In the genomic region with DNA sequence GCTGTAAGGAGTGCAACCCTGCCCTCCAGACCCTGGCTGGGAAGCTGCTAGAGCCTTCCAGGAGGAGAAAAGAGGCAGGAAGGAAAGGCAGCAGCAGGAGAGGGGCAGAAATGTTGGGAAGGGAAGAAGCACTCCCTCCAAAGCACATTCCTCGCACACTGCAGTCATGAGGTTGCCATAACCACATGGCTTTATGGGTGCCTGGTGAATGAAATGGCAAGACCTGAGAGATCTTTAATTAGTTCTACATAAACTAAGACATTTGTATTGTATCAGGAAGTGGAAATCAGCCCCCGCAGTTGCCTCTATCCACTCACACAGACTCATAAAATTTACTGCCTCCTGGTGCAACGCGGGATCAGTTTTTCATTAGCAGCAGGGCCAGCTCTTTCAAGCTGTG, we compare ENCODE assay signal across 25 cellular contexts.
A peak's percentile ranks its signal among the peaks of the same experiment; 100 is the strongest.
DNase-seq lines count a peak whose midpoint lies in the region; ATAC-seq and TF ChIP-seq lines count a peak whose summit lies in the region.
"Had no signal": no experiment of that assay in that cellular context is flagged by ENCODE, and none has a peak within 500 bp of the region (broad histone marks: within the 10 kb centered on the region; RNA-seq: fewer than 3 reads in every experiment).

No MANE protein-coding gene starts in this region.

- no peak overlapping the region for H3K23ac ChIP-seq in neuronal stem cell (ENCODE audit: low read depth, low read length, poor library complexity)

- H3K27ac ChIP-seq in HEK293 (ENCODE audit: extremely low read depth, low read depth, low read length) (no peak overlapping the region), neuronal stem cell (replicated peaks; ENCODE audit: low read length) (no peak overlapping the region), lower lobe of right lung (no peak overlapping the region)
- H3K27ac ChIP-seq: KMS-11, SJSA1 had no signal

- intact Hi-C loops in lower lobe of right lung (cut with DNase I): no loop called here

- H3K9ac ChIP-seq in neuronal stem cell (ENCODE audit: low read depth, low read length, poor library complexity): no peak overlapping the region
- H3K9ac ChIP-seq: KMS-11 had no signal

- H3K4me2 ChIP-seq in neuronal stem cell (ENCODE audit: insufficient read depth, low read length, poor library complexity, severe bottlenecking): no peak overlapping the region
- H3K4me2 ChIP-seq: KMS-11 had no signal

- no peak overlapping the region for H2BK120ac ChIP-seq in neuronal stem cell (ENCODE audit: low read depth, low read length)

- H3K4ac ChIP-seq in neuronal stem cell (ENCODE audit: low read length): no peak overlapping the region

- H4K91ac ChIP-seq in neuronal stem cell (ENCODE audit: low read depth, low read length, poor library complexity): no peak overlapping the region

- no peak overlapping the region for H2BK12ac ChIP-seq in neuronal stem cell (ENCODE audit: low read length)

- H3K18ac ChIP-seq in neuronal stem cell (ENCODE audit: low read length): peak overlapping the region; percentile 13

- H2BK15ac ChIP-seq in neuronal stem cell (ENCODE audit: low read length): no peak overlapping the region

- no peaks in the 10 kb centered on the region for H3K79me1 ChIP-seq in neuronal stem cell (ENCODE audit: low read depth, low read length)

- H2BK5ac ChIP-seq in neuronal stem cell (ENCODE audit: low read length): no peak overlapping the region

- no peaks in the 10 kb centered on the region for H3K9me3 Mint-ChIP-seq in activated naive CD4-positive, alpha-beta T cell treated with anti-CD3 and anti-CD28 coated beads, Interleukin-2, amount 50 U/mL, for 72 hours
- H3K9me3 Mint-ChIP-seq: CD8-positive, alpha-beta memory T cell had no signal

- H4K8ac ChIP-seq in neuronal stem cell (ENCODE audit: low read depth, low read length): no peak overlapping the region

- H3K27ac Mint-ChIP-seq in activated naive CD4-positive, alpha-beta T cell treated with anti-CD3 and anti-CD28 coated beads, Interleukin-2, amount 50 U/mL, for 72 hours: no peak overlapping the region
- H3K27ac Mint-ChIP-seq: CD8-positive, alpha-beta memory T cell had no signal

- no peak for ATAC-seq in activated naive CD4-positive, alpha-beta T cell treated with anti-CD3 and anti-CD28 coated beads, Interleukin-2, amount 50 U/mL, for 72 hours
- no peak for ATAC-seq in lower lobe of right lung
- ATAC-seq: Right ventricle myocardium inferior had no signal

- no peaks in the 10 kb centered on the region for H3K9me3 ChIP-seq in HEK293 (ENCODE audit: control insufficient read depth, insufficient read depth, low read depth, low read length)
- no peaks in the 10 kb centered on the region for H3K9me3 ChIP-seq in neuronal stem cell (replicated peaks in 1 of 2; ENCODE audit: control insufficient read depth in 2 of 2, insufficient read depth in 1 of 2, low read depth in 1 of 2, low read length in 2 of 2)
- H3K9me3 ChIP-seq in lower lobe of right lung: no peaks in the 10 kb centered on the region
- H3K9me3 ChIP-seq: SJSA1 had no signal

- no peaks in the 10 kb centered on the region for H3K27me3 ChIP-seq in neuronal stem cell (ENCODE audit: control insufficient read depth in 3 of 3, insufficient read depth in 3 of 3, low read depth in 1 of 3, low read length in 3 of 3)
- no peaks in the 10 kb centered on the region for H3K27me3 ChIP-seq in lower lobe of right lung (ENCODE audit: low read depth)
- H3K27me3 ChIP-seq: SJSA1 had no signal

- CTCF ChIA-PET in HEK293 (lab: Yijun Ruan, JAX): no interaction called here

- H3K4me3 ChIP-seq in HEK293 (ENCODE audit: low read depth, low read length) (no peak overlapping the region), foreskin fibroblast (ENCODE audit: low read depth in 1 of 2, low read length in 2 of 2) (no peak overlapping the region), neuronal stem cell (ENCODE audit: low read length in 2 of 2) (no peak overlapping the region), lower lobe of right lung (no peak overlapping the region)
- H3K4me3 ChIP-seq: SJSA1 had no signal

- no peaks in the 10 kb centered on the region for H3K36me3 Mint-ChIP-seq in activated naive CD4-positive, alpha-beta T cell treated with anti-CD3 and anti-CD28 coated beads, Interleukin-2, amount 50 U/mL, for 72 hours
- H3K36me3 Mint-ChIP-seq: CD8-positive, alpha-beta memory T cell had no signal

- no CpG with 5 or more reads among the region's 4 CpGs for WGBS in neuronal stem cell (ENCODE audit: extremely low coverage in 2 of 2, insufficient read length in 2 of 2, insufficient replicate concordance in 1 of 2), 2 donors

- H3K4me1 ChIP-seq in HEK293 (ENCODE audit: control insufficient read depth, insufficient read depth, low read length): peaks cover 2% of the 10 kb centered on the region; the same call in 1 of the 2 replicates
- H3K4me1 ChIP-seq in neuronal stem cell (ENCODE audit: control insufficient read depth in 2 of 2, insufficient read depth in 1 of 2, low read depth in 1 of 2, low read length in 2 of 2): peaks cover 3 to 6% of the 10 kb centered on the region in 2 donors
- H3K4me1 ChIP-seq in lower lobe of right lung: peaks cover 12% of the 10 kb centered on the region
- H3K4me1 ChIP-seq: SJSA1 had no signal

- H2AFZ ChIP-seq in neuronal stem cell (ENCODE audit: low read length): no peak overlapping the region

- no peak overlapping the region for H3K14ac ChIP-seq in neuronal stem cell (ENCODE audit: low read length)

- no peak for TF ChIP-seq CTCF in HEK293 (tag by site-specific recombination; IDR thresholded peaks at IDR 0.05)
- no peak for TF ChIP-seq CTCF in foreskin fibroblast (IDR thresholded peaks at IDR 0.05; ENCODE audit: low read depth, low read length)
- TF ChIP-seq CTCF in lower lobe of right lung (IDR thresholded peaks at IDR 0.05): no peak

- POLR2A ChIA-PET in HEK293 (lab: Yijun Ruan, JAX): no interaction called here

- no peaks in the 10 kb centered on the region for H3K36me3 ChIP-seq in HEK293 (ENCODE audit: control insufficient read depth in 2 of 2, insufficient read depth in 1 of 2, low read length in 2 of 2)
- no peaks in the 10 kb centered on the region for H3K36me3 ChIP-seq in neuronal stem cell (replicated peaks in 1 of 2; ENCODE audit: control insufficient read depth in 2 of 2, insufficient read depth in 2 of 2, low read length in 2 of 2)
- H3K36me3 ChIP-seq in lower lobe of right lung: no peaks in the 10 kb centered on the region

- no peak overlapping the region for H2AK5ac ChIP-seq in neuronal stem cell (ENCODE audit: low read depth, low read length)

- DNase-seq in foreskin fibroblast (peak; percentile 38 to 48), neuronal stem cell (ENCODE audit: low spot score) (no peak), medulla oblongata (ENCODE audit: extremely low spot score) (no peak), lower lobe of right lung (no peak)
- DNase-seq in stimulated activated CD8-positive, alpha-beta memory T cell treated with anti-CD3 and anti-CD28 coated beads, Interleukin-4, amount 100 ng/mL, for 48 hours: no peak
- DNase-seq in activated naive CD4-positive, alpha-beta T cell treated with anti-CD3 and anti-CD28 coated beads, Interleukin-2, amount 50 U/mL, for 72 hours (ENCODE audit: low spot score in 2 of 2): no peak
- DNase-seq: ACHN; AML-193; C1 segment of cervical spinal cord; Calu3; CD8-positive, alpha-beta memory T cell; DMS153; GDM1; GOT3; IMR-90; NCI-H1105; NCI-H2081; NCI-H2171 treated with DMSO at 0.1 percent for 48 hours; NCI-H446; NCI-H526; OCI-M1 had no signal

TF ChIP-seq in HEK293, 187 proteins besides CTCF, POLR2A, EP300 and RAD21:
- peak; percentile 67 for TF ChIP-seq ZIC2 (tag by site-specific recombination; IDR thresholded peaks at IDR 0.05)
- no peak for TF ChIP-seq YY1 (tag by site-specific recombination; IDR thresholded peaks at IDR 0.05)
- TF ChIP-seq ZXDB (tag by site-specific recombination; IDR thresholded peaks at IDR 0.05): no peak
- no peak for TF ChIP-seq KLF16 (tag by site-specific recombination; IDR thresholded peaks at IDR 0.05)
- TF ChIP-seq ZFHX2 (tag by site-specific recombination; conservative IDR thresholded peaks at IDR 0.05): peak; percentile 18

Comparison
In these comparisons a context has a peak if more than half of its experiments do, and no peak if none do; other contexts are left out.
1. DNase-seq: peak in foreskin fibroblast (2 of 2); none in neuronal stem cell (single experiment), stimulated activated CD8-positive, alpha-beta memory T cell treated with anti-CD3 and anti-CD28 coated beads, Interleukin-4, amount 100 ng/mL, for 48 hours (single experiment), activated naive CD4-positive, alpha-beta T cell treated with anti-CD3 and anti-CD28 coated beads, Interleukin-2, amount 50 U/mL, for 72 hours (0 of 2), medulla oblongata (single experiment) and lower lobe of right lung (single experiment).